In genomic region chr11:48005878-48006277, GRCh38 we compare ENCODE assay signal across 10 cellular contexts. TPM values are rescaled to one million over a fixed set of nuclear protein-coding genes. Genes with fewer than 3 reads are reported as not detected.
A peak's percentile ranks its signal among the peaks of the same experiment; 100 is the strongest.
DNase-seq lines count a peak whose midpoint lies in the region; ATAC-seq and TF ChIP-seq lines count a peak whose summit lies in the region.
"Had no signal": no experiment of that assay in that cellular context is flagged by ENCODE, and none has a peak within 500 bp of the region (broad histone marks: within the 10 kb centered on the region; RNA-seq: fewer than 3 reads in every experiment).

No MANE protein-coding gene starts in this region.

- peak overlapping the region; percentile 7 for H3K4me3 ChIP-seq in CD8-positive, alpha-beta T cell (ENCODE audit: low read depth, low read length)
- H3K4me3 ChIP-seq in body of pancreas = no peak overlapping the region

- no peaks in the 10 kb centered on the region for H3K9me3 ChIP-seq in CD8-positive, alpha-beta T cell (ENCODE audit: low read length)
- no peaks in the 10 kb centered on the region for H3K9me3 ChIP-seq in body of pancreas

- POLR2A ChIA-PET in CD8-positive, alpha-beta T cell (lab: Charles Lee) = interaction anchor here (0.5 to 3.5 kb wide), 6 partner anchors 16 to 56 kb away, joined by 3 to 13 read pairs (median 6); no protein-coding TSS in a partner anchor

- peaks cover 62% of the 10 kb centered on the region for H3K4me1 Mint-ChIP-seq in CD8-positive, alpha-beta T cell (ENCODE audit: low read depth)
- peaks cover 77% of the 10 kb centered on the region for H3K4me1 Mint-ChIP-seq in activated naive CD4-positive, alpha-beta T cell treated with anti-CD3 and anti-CD28 coated beads, Interleukin-2, amount 10 ng/mL, durations not matched to agents 7 days and 5 days
- peaks cover 45% of the 10 kb centered on the region for H3K4me1 Mint-ChIP-seq in nephron progenitor cell

- no peaks in the 10 kb centered on the region for H3K27me3 ChIP-seq in CD8-positive, alpha-beta T cell (ENCODE audit: insufficient read depth, low read length)
- no peaks in the 10 kb centered on the region for H3K27me3 ChIP-seq in body of pancreas

- intact Hi-C loops in CD8-positive, alpha-beta T cell (cut with DNase I, micrococcal nuclease) = loop anchor here in 1 of 2 experiments (5.0 kb wide), 1 partner anchor 69 kb away; no protein-coding TSS in a partner anchor
- intact Hi-C loops in body of pancreas (cut with DNase I) = no loop called here

- peaks cover 67% of the 10 kb centered on the region for H3K4me1 ChIP-seq in CD8-positive, alpha-beta T cell (ENCODE audit: insufficient read depth, low read length)
- peaks cover 12% of the 10 kb centered on the region for H3K4me1 ChIP-seq in body of pancreas

- TF ChIP-seq CTCF in CD8-positive, alpha-beta T cell (IDR thresholded peaks at IDR 0.05) = no peak
- TF ChIP-seq CTCF in nephron progenitor cell (IDR thresholded peaks at IDR 0.05) (no peak), body of pancreas (IDR thresholded peaks at IDR 0.05) (no peak)

- H3K36me3 Mint-ChIP-seq in CD8-positive, alpha-beta T cell = no peaks in the 10 kb centered on the region
- peaks cover 14% of the 10 kb centered on the region for H3K36me3 Mint-ChIP-seq in activated naive CD4-positive, alpha-beta T cell treated with anti-CD3 and anti-CD28 coated beads, Interleukin-2, amount 10 ng/mL, durations not matched to agents 7 days and 5 days
- no peaks in the 10 kb centered on the region for H3K36me3 Mint-ChIP-seq in nephron progenitor cell (ENCODE audit: low read depth)

- H3K27ac ChIP-seq in CD8-positive, alpha-beta T cell (ENCODE audit: low read depth, low read length) = peak overlapping the region; percentile 31
- H3K27ac ChIP-seq in body of pancreas = no peak overlapping the region

- no peak for DNase-seq in CD8-positive, alpha-beta T cell
- peak; percentile 47 for DNase-seq in NCI-H146 treated with DMSO at 0.1 percent for 48 hours (lab: John Stamatoyannopoulos, UW; ENCODE audit: unreplicated experiment)
- DNase-seq in activated naive CD4-positive, alpha-beta T cell treated with anti-CD3 and anti-CD28 coated beads, Interleukin-2, amount 10 ng/mL, durations not matched to agents 7 days and 5 days = peak; percentile 28
- DNase-seq in nephron progenitor cell = peak; percentile 13
- DNase-seq in cerebellar nuclear complex (lab: John Stamatoyannopoulos, UW) = no peak
- DNase-seq in body of pancreas = no peak
- DNase-seq in COLO829 (ENCODE audit: low spot score) = no peak
- DNase-seq: H9, KBM-7 had no signal

- WGBS in body of pancreas, 2 donors = 67 to 68% methylated on average over 5 of the region's 5 CpGs

- no peaks in the 10 kb centered on the region for H3K9me3 Mint-ChIP-seq in CD8-positive, alpha-beta T cell
- no peaks in the 10 kb centered on the region for H3K9me3 Mint-ChIP-seq in activated naive CD4-positive, alpha-beta T cell treated with anti-CD3 and anti-CD28 coated beads, Interleukin-2, amount 10 ng/mL, durations not matched to agents 7 days and 5 days
- no peaks in the 10 kb centered on the region for H3K9me3 Mint-ChIP-seq in nephron progenitor cell
- H3K9me3 Mint-ChIP-seq: H9 had no signal

- CTCF ChIA-PET in CD8-positive, alpha-beta T cell (lab: Charles Lee) = interaction anchor here (1.2 to 3.2 kb wide), 2 partner anchors 9 to 12 kb away, joined by 3 to 12 read pairs; no protein-coding TSS in a partner anchor
- CTCF ChIA-PET in activated naive CD4-positive, alpha-beta T cell treated with anti-CD3 and anti-CD28 coated beads, Interleukin-2, amount 10 ng/mL, durations not matched to agents 7 days and 5 days (lab: Charles Lee) = interaction anchor here (1.2 to 1.9 kb wide), 7 partner anchors 9 to 102 kb away, joined by 3 to 9 read pairs (median 5); no protein-coding TSS in a partner anchor

- H3K4me3 Mint-ChIP-seq in CD8-positive, alpha-beta T cell = peak overlapping the region; percentile 75
- H3K4me3 Mint-ChIP-seq in activated naive CD4-positive, alpha-beta T cell treated with anti-CD3 and anti-CD28 coated beads, Interleukin-2, amount 10 ng/mL, durations not matched to agents 7 days and 5 days = peak overlapping the region; percentile 57
- no peak overlapping the region for H3K4me3 Mint-ChIP-seq in nephron progenitor cell
- H3K4me3 Mint-ChIP-seq: H9 had no signal

- H3K27ac Mint-ChIP-seq in CD8-positive, alpha-beta T cell = peak overlapping the region; percentile 93
- H3K27ac Mint-ChIP-seq in activated naive CD4-positive, alpha-beta T cell treated with anti-CD3 and anti-CD28 coated beads, Interleukin-2, amount 10 ng/mL, durations not matched to agents 7 days and 5 days = peak overlapping the region; percentile 94
- peak overlapping the region; percentile 64 for H3K27ac Mint-ChIP-seq in nephron progenitor cell

- TF ChIP-seq POLR2A in body of pancreas (IDR thresholded peaks at IDR 0.05) = no peak

- no peaks in the 10 kb centered on the region for H3K27me3 Mint-ChIP-seq in CD8-positive, alpha-beta T cell (ENCODE audit: low read depth)
- H3K27me3 Mint-ChIP-seq in activated naive CD4-positive, alpha-beta T cell treated with anti-CD3 and anti-CD28 coated beads, Interleukin-2, amount 10 ng/mL, durations not matched to agents 7 days and 5 days = no peaks in the 10 kb centered on the region
- peaks cover 3% of the 10 kb centered on the region for H3K27me3 Mint-ChIP-seq in nephron progenitor cell (ENCODE audit: low read depth, poor library complexity)

- no peak for ATAC-seq in CD8-positive, alpha-beta T cell
- ATAC-seq in HG02852 (IDR thresholded peaks at IDR 0.05; ENCODE audit: unreplicated experiment) (no peak), body of pancreas (no peak)

- H3K36me3 ChIP-seq in CD8-positive, alpha-beta T cell (ENCODE audit: insufficient read depth, low read length) = no peaks in the 10 kb centered on the region
- no peaks in the 10 kb centered on the region for H3K36me3 ChIP-seq in body of pancreas (replicated peaks in 1 of 2; ENCODE audit: insufficient read depth in 1 of 2, low read depth in 2 of 2)

RNA-seq across cellular contexts. Expression of gene PTPRJ, which starts 25.5 kb away (rescaled TPM):
- 10 to 100 TPM; 26.9 to 31.4 TPM for total RNA-seq in CD8-positive, alpha-beta T cell
- 10 to 100 TPM; 10.9 to 17.1 TPM for total RNA-seq in body of pancreas

Comparison
In these comparisons a context has a peak if more than half of its experiments do, and no peak if none do; other contexts are left out.
1. DNase-seq: peak in NCI-H146 treated with DMSO at 0.1 percent for 48 hours (single experiment), activated naive CD4-positive, alpha-beta T cell treated with anti-CD3 and anti-CD28 coated beads, Interleukin-2, amount 10 ng/mL, durations not matched to agents 7 days and 5 days (single experiment) and nephron progenitor cell (single experiment); none in CD8-positive, alpha-beta T cell (0 of 7), cerebellar nuclear complex (0 of 2), body of pancreas (0 of 4) and COLO829 (single experiment).
2. Peak in every context shown above with its lines, with median percentiles within 50 percentile points of each other: H3K27ac Mint-ChIP-seq.